Comparison of ENCODE assay signal across 1 cellular context in genomic region chr5:22928821-22929482, GRCh38.
TF ChIP-seq lines count a peak whose summit lies in the region.

No MANE protein-coding gene starts in this region.

TF ChIP-seq in H1, 55 proteins besides CTCF, POLR2A, EP300 and RAD21:
- TF ChIP-seq TBP (IDR thresholded peaks at IDR 0.05; ENCODE audit: low read depth, low read length), result peak; percentile 34; the same call in 1 of the 2 replicates
- peak; percentile 98 for TF ChIP-seq SRF (IDR thresholded peaks at IDR 0.05; ENCODE audit: low read depth, low read length)
- TF ChIP-seq SIRT6 (IDR thresholded peaks at IDR 0.05; ENCODE audit: low read length), result no peak
- TF ChIP-seq SUZ12 (IDR thresholded peaks at IDR 0.05; ENCODE audit: low read length), result no peak
- peak; percentile 44; the same call in 1 of the 2 replicates for TF ChIP-seq TAF1 (IDR thresholded peaks at IDR 0.05; ENCODE audit: low read depth, low read length)
- TF ChIP-seq ASH2L (IDR thresholded peaks at IDR 0.05; ENCODE audit: low read length), result peak; percentile 44
- no peak for TF ChIP-seq TCF12 (IDR thresholded peaks at IDR 0.05; ENCODE audit: low read depth, low read length)
- no peak for TF ChIP-seq NANOG (IDR thresholded peaks at IDR 0.05; ENCODE audit: insufficient read depth, low read depth, low read length, poor library complexity, severe bottlenecking)
- TF ChIP-seq FOSL1 (IDR thresholded peaks at IDR 0.05; ENCODE audit: insufficient read depth, low read depth, low read length), result no peak
- no peak for TF ChIP-seq GTF2F1 (IDR thresholded peaks at IDR 0.05; ENCODE audit: borderline replicate concordance, low read depth, low read length)
- peak; percentile 71 for TF ChIP-seq TEAD4 (IDR thresholded peaks at IDR 0.05; ENCODE audit: low read depth, low read length)
- TF ChIP-seq KDM5A (IDR thresholded peaks at IDR 0.05; ENCODE audit: low read length), result no peak
- TF ChIP-seq, protein P1, sequence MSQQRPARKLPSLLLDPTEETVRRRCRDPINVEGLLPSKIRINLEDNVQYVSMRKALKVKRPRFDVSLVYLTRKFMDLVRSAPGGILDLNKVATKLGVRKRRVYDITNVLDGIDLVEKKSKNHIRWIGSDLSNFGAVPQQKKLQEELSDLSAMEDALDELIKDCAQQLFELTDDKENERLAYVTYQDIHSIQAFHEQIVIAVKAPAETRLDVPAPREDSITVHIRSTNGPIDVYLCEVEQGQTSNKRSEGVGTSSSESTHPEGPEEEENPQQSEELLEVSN (IDR thresholded peaks at IDR 0.05), result no peak
- TF ChIP-seq SP2 (IDR thresholded peaks at IDR 0.05; ENCODE audit: low read length), result no peak
- TF ChIP-seq CHD2 (IDR thresholded peaks at IDR 0.05; ENCODE audit: low read length), result no peak
- TF ChIP-seq JUND (IDR thresholded peaks at IDR 0.05; ENCODE audit: low read length), result no peak
